ENCODE assay signal across 33 cellular contexts in genomic region chr14:30015471-30015870, GRCh38.
"Had no signal": no experiment of that assay in that cellular context is flagged by ENCODE, and none has a peak within 500 bp of the region (broad histone marks: within the 10 kb centered on the region; RNA-seq: fewer than 3 reads in every experiment).

No MANE protein-coding gene starts in this region.

- H3K27me3 Mint-ChIP-seq: activated B cell treated with CpG ODN at 0.5 μM for 24 hours; brain; progenitor cell of endocrine pancreas; stimulated activated naive B cell treated with anti-CD40 and anti-IgM and Interleukin-4, amounts not matched to agents 10 μg/mL and 1 μg/mL and 100 μg/mL, for 72 hours had no signal

- H3K27me3 ChIP-seq: adrenal gland, cardiac muscle cell, dorsolateral prefrontal cortex, foreskin keratinocyte, heart left ventricle, left lung, neutrophil, ovary, stomach, thyroid gland, upper lobe of left lung, vagina had no signal

- H3K27ac Mint-ChIP-seq: activated B cell treated with CpG ODN at 0.5 μM for 24 hours; activated naive CD4-positive, alpha-beta T cell treated with anti-CD3 and anti-CD28 coated beads, Interleukin-2, amount 50 U/mL, for 72 hours; activated T-cell treated with anti-CD3 and anti-CD28 coated beads, Interleukin-2, amount 50 U/mL, for 72 hours; nephron; progenitor cell of endocrine pancreas; stimulated activated naive B cell treated with anti-CD40 and anti-IgM and Interleukin-4, amounts not matched to agents 10 μg/mL and 1 μg/mL and 100 μg/mL, for 72 hours had no signal

- H3K36me3 Mint-ChIP-seq: activated naive CD4-positive, alpha-beta T cell treated with anti-CD3 and anti-CD28 coated beads, Interleukin-2, amount 50 U/mL, for 72 hours; brain; stimulated activated naive B cell treated with anti-CD40 and anti-IgM and Interleukin-4, amounts not matched to agents 10 μg/mL and 1 μg/mL and 100 μg/mL, for 72 hours had no signal

- H3K4me3 Mint-ChIP-seq: activated B cell treated with CpG ODN at 0.5 μM for 24 hours; activated T-cell treated with anti-CD3 and anti-CD28 coated beads, Interleukin-2, amount 50 U/mL, for 72 hours; brain; nephron; stimulated activated naive B cell treated with anti-CD40 and anti-IgM and Interleukin-4, amounts not matched to agents 10 μg/mL and 1 μg/mL and 100 μg/mL, for 72 hours had no signal

- DNase-seq: activated B cell treated with CpG ODN at 0.5 μM for 24 hours; activated naive CD4-positive, alpha-beta T cell; activated T-cell treated with anti-CD3 and anti-CD28 coated beads for 4 hours; activated T-cell treated with anti-CD3 and anti-CD28 coated beads, Interleukin-2, amount 50 U/mL, for 72 hours; adrenal gland; aorta; cerebellar nuclear complex; dorsolateral prefrontal cortex; effector memory CD4-positive, alpha-beta T cell; foreskin keratinocyte; heart left ventricle; left lung; mucosa of descending colon; ovary; retina; small intestine; stimulated activated CD4-positive, alpha-beta T cell treated with anti-CD3 and anti-CD28 coated beads, Interleukin-1b, Interleukin-23, amount 100 ng/mL, for 48 hours; stimulated activated CD4-positive, alpha-beta T cell treated with anti-CD3 and anti-CD28 coated beads, Interleukin-4, amount 100 ng/mL, for 4 hours; stimulated activated CD8-positive, alpha-beta memory T cell treated with anti-CD3 and anti-CD28 coated beads, Interleukin-4, amount 100 ng/mL, for 48 hours; stimulated activated naive B cell treated with anti-CD40 and anti-IgM and Interleukin-4, amounts not matched to agents 10 μg/mL and 1 μg/mL and 100 μg/mL, for 72 hours; stomach; T-helper 2 cell; thyroid gland; upper lobe of left lung had no signal

- H3K36me3 ChIP-seq: adrenal gland, cardiac muscle cell, heart left ventricle, left lung, neutrophil, ovary, stomach, thyroid gland, upper lobe of left lung, vagina had no signal

- H3K4me1 ChIP-seq: adrenal gland, foreskin keratinocyte, heart left ventricle, left lung, stomach, thyroid gland, upper lobe of left lung, vagina had no signal

- H3K9me3 Mint-ChIP-seq: activated B cell treated with CpG ODN at 0.5 μM for 24 hours, nephron had no signal

- H3K4me3 ChIP-seq: adrenal gland, cardiac muscle cell, coronary artery, dorsolateral prefrontal cortex, heart left ventricle, left lung, mucosa of descending colon, ovary, stomach, thyroid gland, upper lobe of left lung, vagina had no signal

- H3K9me3 ChIP-seq: adrenal gland, heart left ventricle, left lung, mucosa of descending colon, neutrophil, ovary, stomach, thyroid gland, upper lobe of left lung, vagina had no signal

- H3K4me1 Mint-ChIP-seq: activated B cell treated with CpG ODN at 0.5 μM for 24 hours; stimulated activated naive B cell treated with anti-CD40 and anti-IgM and Interleukin-4, amounts not matched to agents 10 μg/mL and 1 μg/mL and 100 μg/mL, for 72 hours had no signal

- ATAC-seq: activated naive CD4-positive, alpha-beta T cell treated with anti-CD3 and anti-CD28 coated beads, Interleukin-2, amount 50 U/mL, for 72 hours; activated T-cell treated with anti-CD3 and anti-CD28 coated beads, Interleukin-2, amount 50 U/mL, for 72 hours; foreskin keratinocyte; heart left ventricle; left lung; mucosa of descending colon; sciatic nerve; stimulated activated naive B cell treated with anti-CD40 and anti-IgM and Interleukin-4, amounts not matched to agents 10 μg/mL and 1 μg/mL and 100 μg/mL, for 72 hours had no signal
